ENCODE assay signal across 14 cellular contexts in the genomic region with DNA sequence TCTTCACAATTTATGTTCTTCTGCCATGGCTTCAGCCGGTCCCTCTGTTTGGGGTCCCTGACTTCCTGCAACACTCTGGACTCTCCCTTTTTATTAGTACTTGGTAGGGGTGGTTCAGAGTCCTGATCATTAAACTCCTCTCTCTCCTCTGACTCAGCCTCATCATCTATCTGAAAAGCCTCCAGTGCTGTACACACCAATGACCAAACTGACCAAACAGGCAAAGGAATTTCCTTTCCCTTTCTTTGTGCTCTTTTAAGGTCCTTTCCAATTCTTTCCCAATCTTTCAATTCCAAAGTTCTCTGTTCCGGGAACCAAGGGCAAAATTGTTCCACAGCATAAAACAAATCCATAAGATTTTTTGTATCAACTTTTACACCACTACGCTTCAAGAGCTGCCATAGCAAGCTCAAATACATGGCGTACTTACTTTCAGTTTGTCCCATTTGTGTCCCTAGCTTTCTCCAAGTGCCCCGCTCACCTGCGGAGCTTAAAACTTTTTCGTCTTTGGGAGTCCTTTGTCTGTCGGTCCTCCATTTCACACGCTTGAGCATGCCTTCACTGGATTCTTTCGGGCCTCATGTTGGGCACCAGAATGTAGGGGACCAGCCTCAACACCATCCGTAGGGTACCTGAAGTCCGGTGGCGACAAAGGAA. TPM values are rescaled to one million over a fixed set of nuclear protein-coding genes. Genes with fewer than 3 reads are reported as not detected.
DNase-seq lines count a peak whose midpoint lies in the region; ATAC-seq and TF ChIP-seq lines count a peak whose summit lies in the region.
"Had no signal": no experiment of that assay in that cellular context is flagged by ENCODE, and none has a peak within 500 bp of the region (broad histone marks: within the 10 kb centered on the region; RNA-seq: fewer than 3 reads in every experiment).

No MANE protein-coding gene starts in this region.

- no peak for ATAC-seq in GM18511 (IDR thresholded peaks at IDR 0.05; ENCODE audit: unreplicated experiment)
- ATAC-seq: effector memory CD8-positive, alpha-beta T cell had no signal

- peaks cover 5% of the 10 kb centered on the region; the same call in 1 of the 2 replicates for H3K9me3 ChIP-seq in SK-N-MC (ENCODE audit: low read depth, low read length)
- no peaks in the 10 kb centered on the region for H3K9me3 ChIP-seq in skeletal muscle tissue (ENCODE audit: control insufficient read depth in 3 of 3, low read length in 3 of 3)
- H3K9me3 ChIP-seq: suprapubic skin had no signal

- H3K27ac ChIP-seq in SK-N-MC (peak overlapping the region; percentile 60), skeletal muscle tissue (ENCODE audit: low read depth, low read length) (peak overlapping the region; percentile 25)
- H3K27ac ChIP-seq: suprapubic skin, VCaP had no signal

- peaks cover 19% of the 10 kb centered on the region for H3K36me3 ChIP-seq in SK-N-MC (ENCODE audit: insufficient read depth, low read length)
- no peaks in the 10 kb centered on the region for H3K36me3 ChIP-seq in skeletal muscle tissue (ENCODE audit: control insufficient read depth in 3 of 3, insufficient read depth in 3 of 3, low read length in 3 of 3)
- H3K36me3 ChIP-seq: suprapubic skin had no signal

- H3K9ac ChIP-seq in SK-N-MC (ENCODE audit: insufficient read length) (no peak overlapping the region), skeletal muscle tissue (ENCODE audit: low read depth in 1 of 3, low read length in 3 of 3) (no peak overlapping the region)

- H3K4me3 ChIP-seq in SK-N-MC (no peak overlapping the region), fibroblast of villous mesenchyme (ENCODE audit: low read depth, low read length) (no peak overlapping the region), skeletal muscle tissue (ENCODE audit: low read length in 3 of 3) (no peak overlapping the region)
- H3K4me3 ChIP-seq: suprapubic skin had no signal

- no peaks in the 10 kb centered on the region for H3K27me3 ChIP-seq in skeletal muscle tissue (ENCODE audit: control insufficient read depth in 3 of 3, insufficient read depth in 3 of 3, low read length in 3 of 3)
- H3K27me3 ChIP-seq: suprapubic skin had no signal

- H3K4me1 ChIP-seq in skeletal muscle tissue (ENCODE audit: control insufficient read depth in 3 of 3, insufficient read depth in 3 of 3, low read length in 3 of 3): peaks cover 5 to 13% (median 13%) of the 10 kb centered on the region in 3 donors

- TF ChIP-seq CTCF in fibroblast of villous mesenchyme (IDR thresholded peaks at IDR 0.05; ENCODE audit: insufficient read depth, low read depth, low read length): no peak

- DNase-seq in GM04504 (ENCODE audit: low read depth) (peak; percentile 40), SK-N-MC (ENCODE audit: low read depth, low spot score) (no peak), fibroblast of villous mesenchyme (ENCODE audit: low read depth) (peak; percentile 46), NCI-H2081 (lab: John Stamatoyannopoulos, UW) (no peak), HPDE6-E6E7 (ENCODE audit: extremely low spot score) (no peak)
- DNase-seq: amygdala; DMS53; effector memory CD8-positive, alpha-beta T cell; NCI-H345; SHP77 treated with DMSO at 0.1 percent for 48 hours had no signal

RNA-seq across cellular contexts. Expression of gene DAP3, which starts 9.6 kb away (rescaled TPM):
- 75.7 and 87.2 TPM in 2 replicates for total RNA-seq in fibroblast of villous mesenchyme
- 63.7 TPM for total RNA-seq in skeletal muscle tissue

RNA-seq across cellular contexts. Expression of gene YY1AP1, which starts 9.9 kb away (rescaled TPM):
- total RNA-seq in fibroblast of villous mesenchyme: 54.1 and 55.7 TPM in 2 replicates
- 358 TPM for total RNA-seq in skeletal muscle tissue

Comparison
In these comparisons a context has a peak if more than half of its experiments do, and no peak if none do; other contexts are left out.
1. DNase-seq: peak in GM04504 (single experiment) and fibroblast of villous mesenchyme (single experiment); none in SK-N-MC (single experiment), NCI-H2081 (0 of 2) and HPDE6-E6E7 (single experiment).